Comparison of ENCODE assay signal across 27 cellular contexts in the genomic region with DNA sequence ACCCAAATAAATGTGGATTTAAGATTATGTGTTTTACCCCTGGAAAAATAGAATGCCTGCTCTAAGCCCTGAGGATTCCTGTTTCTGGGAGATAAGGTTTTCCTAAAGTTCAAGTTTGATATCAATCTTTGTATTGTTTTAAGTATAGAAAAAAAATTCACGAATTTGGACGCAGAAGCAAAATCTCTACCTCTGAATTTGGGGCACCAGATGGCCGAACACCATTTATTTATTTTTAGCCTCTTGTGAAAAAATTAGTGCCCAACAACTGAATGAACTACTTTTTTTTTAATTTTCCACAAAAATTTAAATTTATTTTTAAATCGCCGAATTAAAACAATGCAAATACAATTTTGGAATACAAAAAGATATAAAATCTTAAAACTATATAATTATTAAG.
"Had no signal": no experiment of that assay in that cellular context is flagged by ENCODE, and none has a peak within 500 bp of the region (broad histone marks: within the 10 kb centered on the region; RNA-seq: fewer than 3 reads in every experiment).

No MANE protein-coding gene starts in this region.

- H3K4me1 Mint-ChIP-seq: activated B cell treated with CpG ODN at 0.5 μM for 24 hours; activated naive CD4-positive, alpha-beta T cell treated with anti-CD3 and anti-CD28 coated beads, Interleukin-2, amount 10 ng/mL, durations not matched to agents 7 days and 5 days; T-helper 17 cell had no signal

- H3K27ac Mint-ChIP-seq: activated B cell treated with CpG ODN at 0.5 μM for 24 hours; activated CD4-positive, alpha-beta memory T cell treated with anti-CD3 and anti-CD28 coated beads for 36 hours; activated CD8-positive, alpha-beta T cell treated with anti-CD3 and anti-CD28 coated beads, Interleukin-2, amount 10 ng/mL, durations not matched to agents 7 days and 5 days; activated naive CD4-positive, alpha-beta T cell treated with anti-CD3 and anti-CD28 coated beads, Interleukin-2, amount 10 ng/mL, durations not matched to agents 7 days and 5 days; activated naive CD4-positive, alpha-beta T cell treated with anti-CD3 and anti-CD28 coated beads, Interleukin-2, amount 50 U/mL, for 72 hours; activated naive CD8-positive, alpha-beta T cell treated with anti-CD3 and anti-CD28 coated beads, Interleukin-2, amount 10 ng/mL, durations not matched to agents 7 days and 5 days; activated T-cell treated with anti-CD3 and anti-CD28 coated beads, Interleukin-2, amount 50 U/mL, for 24 hours; activated T-cell treated with anti-CD3 and anti-CD28 coated beads, Interleukin-2, amount 50 U/mL, for 72 hours; brain; T-helper 17 cell; T-helper 2 cell treated with Interferon-gamma antibody and Interleukin-4, amounts not matched to agents 5 μg/mL and 100 μg/mL, for 36 hours had no signal

- H3K27me3 Mint-ChIP-seq: activated B cell treated with CpG ODN at 0.5 μM for 24 hours; activated CD4-positive, alpha-beta memory T cell treated with anti-CD3 and anti-CD28 coated beads for 36 hours; activated naive CD8-positive, alpha-beta T cell treated with anti-CD3 and anti-CD28 coated beads, Interleukin-2, amount 10 ng/mL, durations not matched to agents 7 days and 5 days; activated T-cell treated with anti-CD3 and anti-CD28 coated beads, Interleukin-2, amount 50 U/mL, for 24 hours; brain had no signal

- H3K4me3 Mint-ChIP-seq: activated B cell treated with CpG ODN at 0.5 μM for 24 hours; activated CD4-positive, alpha-beta memory T cell treated with anti-CD3 and anti-CD28 coated beads for 36 hours; activated CD8-positive, alpha-beta T cell treated with anti-CD3 and anti-CD28 coated beads, Interleukin-2, amount 10 ng/mL, durations not matched to agents 7 days and 5 days; activated naive CD4-positive, alpha-beta T cell treated with anti-CD3 and anti-CD28 coated beads, Interleukin-2, amount 10 ng/mL, durations not matched to agents 7 days and 5 days; activated naive CD8-positive, alpha-beta T cell treated with anti-CD3 and anti-CD28 coated beads, Interleukin-2, amount 10 ng/mL, durations not matched to agents 7 days and 5 days; activated T-cell treated with anti-CD3 and anti-CD28 coated beads, Interleukin-2, amount 50 U/mL, for 24 hours; activated T-cell treated with anti-CD3 and anti-CD28 coated beads, Interleukin-2, amount 50 U/mL, for 72 hours; brain; T-helper 17 cell; T-helper 2 cell treated with Interferon-gamma antibody and Interleukin-4, amounts not matched to agents 5 μg/mL and 100 μg/mL, for 36 hours had no signal

- H3K36me3 Mint-ChIP-seq: activated CD4-positive, alpha-beta memory T cell treated with anti-CD3 and anti-CD28 coated beads for 36 hours; activated naive CD4-positive, alpha-beta T cell treated with anti-CD3 and anti-CD28 coated beads, Interleukin-2, amount 10 ng/mL, durations not matched to agents 7 days and 5 days; activated naive CD4-positive, alpha-beta T cell treated with anti-CD3 and anti-CD28 coated beads, Interleukin-2, amount 50 U/mL, for 72 hours; brain had no signal

- DNase-seq: activated B cell treated with CpG ODN at 0.5 μM for 24 hours; activated CD4-positive, alpha-beta memory T cell treated with anti-CD3 and anti-CD28 coated beads for 36 hours; activated CD4-positive, alpha-beta T cell treated with anti-CD3 and anti-CD28 coated beads for 48 hours; activated CD8-positive, alpha-beta memory T cell treated with anti-CD3 and anti-CD28 coated beads, Interleukin-2, amount 50 U/mL, for 48 hours; activated CD8-positive, alpha-beta T cell treated with anti-CD3 and anti-CD28 coated beads, Interleukin-2, amount 10 ng/mL, durations not matched to agents 7 days and 5 days; activated gamma-delta T cell; activated naive CD4-positive, alpha-beta T cell; activated naive CD4-positive, alpha-beta T cell treated with anti-CD3 and anti-CD28 coated beads, Interleukin-2, amount 10 ng/mL, durations not matched to agents 7 days and 5 days; activated naive CD8-positive, alpha-beta T cell treated with anti-CD3 and anti-CD28 coated beads, Interleukin-2, amount 10 ng/mL, durations not matched to agents 7 days and 5 days; activated T-cell treated with anti-CD3 and anti-CD28 coated beads for 4 hours; activated T-cell treated with anti-CD3 and anti-CD28 coated beads, Interleukin-2, amount 50 U/mL, for 24 hours; activated T-cell treated with anti-CD3 and anti-CD28 coated beads, Interleukin-2, amount 50 U/mL, for 72 hours; central memory CD4-positive, alpha-beta T cell; colonic mucosa; effector CD8-positive, alpha-beta T cell; esophagus squamous epithelium; foreskin melanocyte; head of caudate nucleus; T-helper 1 cell; T-helper 17 cell; T1000; WERI-Rb-1 had no signal

- H3K9me3 Mint-ChIP-seq: activated B cell treated with CpG ODN at 0.5 μM for 24 hours; activated CD4-positive, alpha-beta memory T cell treated with anti-CD3 and anti-CD28 coated beads for 36 hours; activated naive CD4-positive, alpha-beta T cell treated with anti-CD3 and anti-CD28 coated beads, Interleukin-2, amount 10 ng/mL, durations not matched to agents 7 days and 5 days; activated naive CD4-positive, alpha-beta T cell treated with anti-CD3 and anti-CD28 coated beads, Interleukin-2, amount 50 U/mL, for 72 hours; activated T-cell treated with anti-CD3 and anti-CD28 coated beads, Interleukin-2, amount 50 U/mL, for 24 hours; activated T-cell treated with anti-CD3 and anti-CD28 coated beads, Interleukin-2, amount 50 U/mL, for 72 hours; brain; T-helper 2 cell treated with Interferon-gamma antibody and Interleukin-4, amounts not matched to agents 5 μg/mL and 100 μg/mL, for 36 hours had no signal

- FAIRE-seq: endometrium, endothelial cell of umbilical vein had no signal
